Comparison of ENCODE assay signal across 1 cellular context in the genomic region with DNA sequence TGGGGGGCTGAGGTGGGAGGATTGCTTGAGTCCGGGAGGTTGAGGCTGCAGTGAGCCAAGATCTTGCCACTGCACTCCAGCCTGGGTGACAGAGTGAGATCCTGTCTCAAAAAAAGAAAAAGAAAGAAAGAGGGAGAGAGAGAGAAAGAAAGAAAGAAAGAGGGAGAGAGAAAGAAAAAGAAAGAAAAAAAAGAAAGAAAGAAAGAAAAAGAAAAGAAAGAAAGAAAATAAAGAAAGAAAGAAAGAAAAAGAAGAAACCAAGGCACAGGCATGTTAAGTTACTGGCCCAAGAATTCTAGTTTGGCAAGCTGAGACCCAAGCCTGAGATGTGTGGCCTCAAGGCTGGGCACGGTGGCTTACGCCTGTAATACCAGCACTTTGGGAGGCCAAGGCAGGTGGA.
A peak's percentile ranks its signal among the peaks of the same experiment; 100 is the strongest.
TF ChIP-seq lines count a peak whose summit lies in the region.

No MANE protein-coding gene starts in this region.

TF ChIP-seq in K562, 482 proteins besides CTCF, POLR2A, EP300 and RAD21:
- TF ChIP-seq PHB2 (IDR thresholded peaks at IDR 0.05; ENCODE audit: low read depth) = 0 out of 2 replicates have a peak, but pooled peaks have one; percentile 18
- TF ChIP-seq, protein P1, sequence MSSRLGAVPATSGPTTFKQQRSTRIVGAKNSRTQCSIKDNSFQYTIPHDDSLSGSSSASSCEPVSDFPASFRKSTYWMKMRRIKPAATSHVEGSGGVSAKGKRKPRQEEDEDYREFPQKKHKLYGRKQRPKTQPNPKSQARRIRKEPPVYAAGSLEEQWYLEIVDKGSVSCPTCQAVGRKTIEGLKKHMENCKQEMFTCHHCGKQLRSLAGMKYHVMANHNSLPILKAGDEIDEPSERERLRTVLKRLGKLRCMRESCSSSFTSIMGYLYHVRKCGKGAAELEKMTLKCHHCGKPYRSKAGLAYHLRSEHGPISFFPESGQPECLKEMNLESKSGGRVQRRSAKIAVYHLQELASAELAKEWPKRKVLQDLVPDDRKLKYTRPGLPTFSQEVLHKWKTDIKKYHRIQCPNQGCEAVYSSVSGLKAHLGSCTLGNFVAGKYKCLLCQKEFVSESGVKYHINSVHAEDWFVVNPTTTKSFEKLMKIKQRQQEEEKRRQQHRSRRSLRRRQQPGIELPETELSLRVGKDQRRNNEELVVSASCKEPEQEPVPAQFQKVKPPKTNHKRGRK (tag; IDR thresholded peaks at IDR 0.05) = peak; percentile 84
